In genomic region chr6:127342296-127342945, GRCh38 we compare ENCODE assay signal across 8 cellular contexts. TPM values are rescaled to one million over a fixed set of nuclear protein-coding genes. Genes with fewer than 3 reads are reported as not detected.
DNase-seq lines count a peak whose midpoint lies in the region; ATAC-seq, FAIRE-seq and TF ChIP-seq lines count a peak whose summit lies in the region.

No MANE protein-coding gene starts in this region.

- TF ChIP-seq POLR2A in breast epithelium (IDR thresholded peaks at IDR 0.05) (no peak), HepG2 (IDR thresholded peaks at IDR 0.05; ENCODE audit: insufficient read depth in 1 of 2, low read depth in 2 of 2, low read length in 2 of 2) (peak; percentile 22 to 36; a peak in 1 of 4 replicates)

- peak; percentile 48 for DNase-seq in DMS53 (lab: John Stamatoyannopoulos, UW)
- peak; percentile 14 for DNase-seq in HuH-7.5 (ENCODE audit: low spot score)
- no peak for DNase-seq in breast epithelium (ENCODE audit: low spot score in 2 of 2)
- peak; percentile 85 for DNase-seq in HepG2 (ENCODE audit: low spot score)
- DNase-seq in aorta = no peak
- no peak for DNase-seq in stimulated activated CD4-positive, alpha-beta T cell treated with anti-CD3 and anti-CD28 coated beads, Interleukin-12 subunit alpha, Interleukin-12 subunit beta, amount 100 ng/mL, for 4 hours
- no peak for DNase-seq in stimulated activated naive CD8-positive, alpha-beta T cell treated with anti-CD3 and anti-CD28 coated beads, Interleukin-15, amount 100 ng/mL, for 72 hours
- DNase-seq in activated CD4-positive, alpha-beta memory T cell treated with anti-CD3 and anti-CD28 coated beads, Interleukin-2, amount 10 ng/mL, durations not matched to agents 7 days and 5 days = no peak

- H3K9ac ChIP-seq in HepG2 (ENCODE audit: insufficient read depth, low read depth, low read length) = peak overlapping the region; percentile 91

- no peak for TF ChIP-seq RAD21 in HepG2 (CRISPR knock-in tag; IDR thresholded peaks at IDR 0.05)

- in situ Hi-C loops in HepG2 (cut with HindIII; ENCODE audit: extremely low pct_ligation_motif_present, low pct_unique_long_range_greater_than_20kb) = no loop called here

- H3K4me3 Mint-ChIP-seq in stimulated activated naive CD8-positive, alpha-beta T cell treated with anti-CD3 and anti-CD28 coated beads, Interleukin-15, amount 100 ng/mL, for 72 hours = no peak overlapping the region
- H3K4me3 Mint-ChIP-seq in activated CD4-positive, alpha-beta memory T cell treated with anti-CD3 and anti-CD28 coated beads, Interleukin-2, amount 10 ng/mL, durations not matched to agents 7 days and 5 days = no peak overlapping the region

- H3K79me2 ChIP-seq in HepG2 (ENCODE audit: insufficient read depth, low read length) = peaks cover 79% of the 10 kb centered on the region

- peaks cover 16% of the 10 kb centered on the region for H3K4me1 Mint-ChIP-seq in stimulated activated naive CD8-positive, alpha-beta T cell treated with anti-CD3 and anti-CD28 coated beads, Interleukin-15, amount 100 ng/mL, for 72 hours
- peaks cover 14% of the 10 kb centered on the region for H3K4me1 Mint-ChIP-seq in activated CD4-positive, alpha-beta memory T cell treated with anti-CD3 and anti-CD28 coated beads, Interleukin-2, amount 10 ng/mL, durations not matched to agents 7 days and 5 days

- no peak for TF ChIP-seq EP300 in HepG2 (IDR thresholded peaks at IDR 0.05; ENCODE audit: low read depth in 2 of 2, low read length in 2 of 2)
- 0 out of 2 replicates have a peak, but pooled peaks have one; percentile 9 for TF ChIP-seq EP300 in HepG2 (CRISPR knock-in tag; IDR thresholded peaks at IDR 0.05; ENCODE audit: borderline replicate concordance)

- ATAC-seq in HepG2 = peak; percentile 77
- no peak for ATAC-seq in aorta (ENCODE audit: low FRiP score)
- ATAC-seq in stimulated activated naive CD8-positive, alpha-beta T cell treated with anti-CD3 and anti-CD28 coated beads, Interleukin-15, amount 100 ng/mL, for 72 hours = no peak

- FAIRE-seq in HepG2 (lab: Jason Lieb, UNC) = peak; percentile 67

- H3K27me3 Mint-ChIP-seq in stimulated activated naive CD8-positive, alpha-beta T cell treated with anti-CD3 and anti-CD28 coated beads, Interleukin-15, amount 100 ng/mL, for 72 hours = no peaks in the 10 kb centered on the region
- H3K27me3 Mint-ChIP-seq in activated CD4-positive, alpha-beta memory T cell treated with anti-CD3 and anti-CD28 coated beads, Interleukin-2, amount 10 ng/mL, durations not matched to agents 7 days and 5 days = no peaks in the 10 kb centered on the region

- H3K4me1 ChIP-seq in breast epithelium = peaks cover 0 to 15% of the 10 kb centered on the region in 2 donors
- H3K4me1 ChIP-seq in HepG2 (ENCODE audit: insufficient read depth, low read length) = peaks cover 67% of the 10 kb centered on the region
- H3K4me1 ChIP-seq in aorta (ENCODE audit: control insufficient read depth in 1 of 2, insufficient read depth in 2 of 2, low read length in 2 of 2) = peaks cover 0 to 3% of the 10 kb centered on the region in 2 donors

- no peaks in the 10 kb centered on the region for H3K9me3 Mint-ChIP-seq in stimulated activated naive CD8-positive, alpha-beta T cell treated with anti-CD3 and anti-CD28 coated beads, Interleukin-15, amount 100 ng/mL, for 72 hours
- no peaks in the 10 kb centered on the region for H3K9me3 Mint-ChIP-seq in activated CD4-positive, alpha-beta memory T cell treated with anti-CD3 and anti-CD28 coated beads, Interleukin-2, amount 10 ng/mL, durations not matched to agents 7 days and 5 days

- intact Hi-C loops in breast epithelium (cut with DNase I; ENCODE audit: low total_unique reads) = no loop called here
- intact Hi-C loops in HepG2 (cut with micrococcal nuclease; ENCODE audit: unreplicated experiment) = loop anchor here (1.0 to 2.0 kb wide), 2 partner anchors 46 to 78 kb away; no protein-coding TSS in a partner anchor
- intact Hi-C loops in aorta (cut with DNase I) = loop anchor here in 1 of 2 donors (5.0 to 10.0 kb wide), 3 partner anchors 72 to 172 kb away; partner anchors contain the start of gene MTCL3

- peak overlapping the region; percentile 91 to 93 for H3K27ac ChIP-seq in breast epithelium
- H3K27ac ChIP-seq in HepG2 (ENCODE audit: extremely low read length, insufficient read depth, low read length) = peak overlapping the region; percentile 86
- H3K27ac ChIP-seq in aorta (ENCODE audit: low read depth in 1 of 2, low read length in 2 of 2) = no peak overlapping the region

- peak overlapping the region; percentile 16 for H2AFZ ChIP-seq in HepG2 (ENCODE audit: low read length)

- under 1% methylated on average over 10 of the region's 10 CpGs for WGBS in HepG2 (ENCODE audit: low lambda C conversion rate)
- 3 to 7% methylated on average over 10 of the region's 10 CpGs for WGBS in aorta, 2 donors

- POLR2A ChIA-PET in HepG2 (lab: Yijun Ruan, JAX) = interaction anchor here (0.8 to 3.6 kb wide), 6 partner anchors 9 to 76 kb away, joined by 3 to 37 read pairs (median 7); partner anchors contain the start of gene RNF146
- POLR2A ChIA-PET in activated CD4-positive, alpha-beta memory T cell treated with anti-CD3 and anti-CD28 coated beads, Interleukin-2, amount 10 ng/mL, durations not matched to agents 7 days and 5 days (lab: Charles Lee) = interaction anchor here (0.8 to 2.5 kb wide), 10 partner anchors 9 to 173 kb away, joined by 3 to 14 read pairs (median 4); partner anchors contain the start of gene RNF146

- peaks cover 23% of the 10 kb centered on the region for H4K20me1 ChIP-seq in HepG2 (ENCODE audit: insufficient read depth, low read length)

- H3K4me3 ChIP-seq in breast epithelium (peak overlapping the region; percentile 78 to 84 (median 78)), HepG2 (replicated peaks in 1 of 3; ENCODE audit: insufficient read depth in 1 of 3, low read depth in 2 of 3, low read length in 3 of 3) (peak overlapping the region; percentile 88 to 92 (median 90)), aorta (ENCODE audit: low read length in 2 of 2) (peak overlapping the region; percentile 14 to 66)

- no peak overlapping the region for H3K27ac Mint-ChIP-seq in stimulated activated naive CD8-positive, alpha-beta T cell treated with anti-CD3 and anti-CD28 coated beads, Interleukin-15, amount 100 ng/mL, for 72 hours
- H3K27ac Mint-ChIP-seq in activated CD4-positive, alpha-beta memory T cell treated with anti-CD3 and anti-CD28 coated beads, Interleukin-2, amount 10 ng/mL, durations not matched to agents 7 days and 5 days = no peak overlapping the region

- no peaks in the 10 kb centered on the region for H3K27me3 ChIP-seq in breast epithelium
- H3K27me3 ChIP-seq in HepG2 (ENCODE audit: control insufficient read depth in 1 of 2, insufficient read depth in 2 of 2, low read length in 2 of 2) = no peaks in the 10 kb centered on the region; a peak in 1 of 5 replicates
- no peaks in the 10 kb centered on the region for H3K27me3 ChIP-seq in aorta (ENCODE audit: control insufficient read depth in 1 of 2, insufficient read depth in 2 of 2, low read length in 1 of 2)

- H3K4me2 ChIP-seq in HepG2 (ENCODE audit: low read depth, low read length) = peak overlapping the region; percentile 83

- H3K36me3 ChIP-seq in breast epithelium = no peaks in the 10 kb centered on the region
- H3K36me3 ChIP-seq in HepG2 (replicated peaks in 1 of 2; ENCODE audit: control insufficient read depth in 1 of 2, insufficient read depth in 2 of 2, low read length in 2 of 2) = no peaks in the 10 kb centered on the region
- H3K36me3 ChIP-seq in aorta (ENCODE audit: control insufficient read depth in 1 of 2, insufficient read depth in 2 of 2, low read length in 1 of 2) = no peaks in the 10 kb centered on the region

- H3K36me3 Mint-ChIP-seq in activated CD4-positive, alpha-beta memory T cell treated with anti-CD3 and anti-CD28 coated beads, Interleukin-2, amount 10 ng/mL, durations not matched to agents 7 days and 5 days (ENCODE audit: low read depth) = peaks cover under 1% of the 10 kb centered on the region

- CTCF ChIA-PET in HepG2 (lab: Yijun Ruan, JAX; ENCODE audit: low intra/inter-chr PET ratio, low total read pairs) = no interaction called here
- CTCF ChIA-PET in activated CD4-positive, alpha-beta memory T cell treated with anti-CD3 and anti-CD28 coated beads, Interleukin-2, amount 10 ng/mL, durations not matched to agents 7 days and 5 days (lab: Charles Lee) = interaction anchor here (0.8 to 2.5 kb wide), 4 partner anchors 17 to 174 kb away, joined by 3 to 11 read pairs (median 5); partner anchors contain the start of gene RNF146

- TF ChIP-seq CTCF in breast epithelium (IDR thresholded peaks at IDR 0.05) (no peak), HepG2 (CRISPR knock-in tag; IDR thresholded peaks at IDR 0.05) (no peak)

- H3K9me3 ChIP-seq in breast epithelium (no peaks in the 10 kb centered on the region), HepG2 (ENCODE audit: low read length) (no peaks in the 10 kb centered on the region), aorta (ENCODE audit: control insufficient read depth, low read length) (no peaks in the 10 kb centered on the region)

- TSS peak; percentile 56 for BruUV-seq in HepG2 (replicated peaks; lab: Mats Ljungman, UMichigan)

RNA-seq across cellular contexts. Expression of gene ECHDC1, which starts 1.0 kb away (rescaled TPM):
- total RNA-seq in breast epithelium = 10 to 100 TPM; 56.7 to 93.7 (median 82.2) TPM
- total RNA-seq in HepG2 (2016; rRNA removed; fragmentation: Illumina TruSeq; extraction: Trizol) = 98.1 and 143 TPM in 2 replicates
- total RNA-seq in HepG2 (2016; cell fraction: cytosol; rRNA removed; fragmentation: Illumina TruSeq; extraction: Trizol; ENCODE audit: low read depth) = 13.1 and 17.5 TPM in 2 replicates
- 93.2 and 152 TPM in 2 replicates for total RNA-seq in HepG2 (2016; cell fraction: insoluble cytoplasmic fraction; rRNA removed; fragmentation: Illumina TruSeq; extraction: Trizol)
- 28.7 and 33.7 TPM in 2 replicates for total RNA-seq in HepG2 (2016; cell fraction: membrane; rRNA removed; fragmentation: Illumina TruSeq; extraction: Trizol)
- 73.0 and 77.3 TPM in 2 replicates for total RNA-seq in HepG2 (2016; cell fraction: nucleus; rRNA removed; fragmentation: Illumina TruSeq; extraction: Trizol)
- 25.4 and 32.8 TPM in 2 replicates for polyA plus RNA-seq in HepG2 (2011; rRNA removed)
- 14.2 and 20.3 TPM in 2 replicates for polyA plus RNA-seq in HepG2 (2011; cell fraction: cytosol; rRNA removed)
- 12.5 and 14.9 TPM in 2 replicates for polyA plus RNA-seq in HepG2 (2011; cell fraction: nucleus; rRNA removed)
- polyA plus RNA-seq in HepG2 (2012) = 50.4 and 56.6 TPM in 2 replicates
- 17.0 and 21.2 TPM in 2 replicates for polyA plus RNA-seq in HepG2 (2016; cell fraction: cytosol; fragmentation: Illumina TruSeq; extraction: Trizol; ENCODE audit: low read depth)
- 148 and 165 TPM in 2 replicates for polyA plus RNA-seq in HepG2 (2016; cell fraction: insoluble cytoplasmic fraction; fragmentation: Illumina TruSeq; extraction: Trizol; ENCODE audit: low read depth)
- 30.8 and 32.0 TPM in 2 replicates for polyA plus RNA-seq in HepG2 (2016; cell fraction: membrane; fragmentation: Illumina TruSeq; extraction: Trizol; ENCODE audit: low read depth)
- polyA plus RNA-seq in HepG2 (2016; cell fraction: nucleus; fragmentation: Illumina TruSeq; extraction: Trizol; ENCODE audit: insufficient read depth, low read depth) = 73.1 and 75.7 TPM in 2 replicates
- 6.4 and 6.9 TPM in 2 replicates for polyA minus RNA-seq in HepG2 (2011; rRNA and poly(A)+ RNA removed; ENCODE audit: low replicate concordance)
- polyA minus RNA-seq in HepG2 (2011; cell fraction: cytosol; rRNA and poly(A)+ RNA removed) = 16.4 and 21.5 TPM in 2 replicates
- polyA minus RNA-seq in HepG2 (2011; cell fraction: nucleus; rRNA and poly(A)+ RNA removed) = 84.5 and 92.7 TPM in 2 replicates
- total RNA-seq in aorta = 10 to 100 TPM; 28.2 to 44.0 TPM
- 10 to 100 TPM; 32.8 to 49.0 TPM for polyA plus RNA-seq in aorta
- 10 to 100 TPM; 35.1 to 35.5 TPM for total RNA-seq in activated CD4-positive, alpha-beta memory T cell treated with anti-CD3 and anti-CD28 coated beads, Interleukin-2, amount 10 ng/mL, durations not matched to agents 7 days and 5 days

Comparison
In these comparisons a context has a peak if more than half of its experiments do, and no peak if none do; other contexts are left out.
1. DNase-seq: peak in DMS53 (single experiment), HuH-7.5 (single experiment) and HepG2 (single experiment); none in breast epithelium (0 of 2), aorta (0 of 2), stimulated activated CD4-positive, alpha-beta T cell treated with anti-CD3 and anti-CD28 coated beads, Interleukin-12 subunit alpha, Interleukin-12 subunit beta, amount 100 ng/mL, for 4 hours (single experiment), stimulated activated naive CD8-positive, alpha-beta T cell treated with anti-CD3 and anti-CD28 coated beads, Interleukin-15, amount 100 ng/mL, for 72 hours (0 of 2) and activated CD4-positive, alpha-beta memory T cell treated with anti-CD3 and anti-CD28 coated beads, Interleukin-2, amount 10 ng/mL, durations not matched to agents 7 days and 5 days (single experiment).
2. H3K27ac ChIP-seq: peak in breast epithelium (2 of 2) and HepG2 (single experiment); none in aorta (0 of 2).
3. H3K4me3 ChIP-seq: peak in every context shown above with its lines; median percentile 90 in HepG2; 78 in breast epithelium; 40 in aorta.